12 cellular contexts compared by ENCODE assay signal in the genomic region with DNA sequence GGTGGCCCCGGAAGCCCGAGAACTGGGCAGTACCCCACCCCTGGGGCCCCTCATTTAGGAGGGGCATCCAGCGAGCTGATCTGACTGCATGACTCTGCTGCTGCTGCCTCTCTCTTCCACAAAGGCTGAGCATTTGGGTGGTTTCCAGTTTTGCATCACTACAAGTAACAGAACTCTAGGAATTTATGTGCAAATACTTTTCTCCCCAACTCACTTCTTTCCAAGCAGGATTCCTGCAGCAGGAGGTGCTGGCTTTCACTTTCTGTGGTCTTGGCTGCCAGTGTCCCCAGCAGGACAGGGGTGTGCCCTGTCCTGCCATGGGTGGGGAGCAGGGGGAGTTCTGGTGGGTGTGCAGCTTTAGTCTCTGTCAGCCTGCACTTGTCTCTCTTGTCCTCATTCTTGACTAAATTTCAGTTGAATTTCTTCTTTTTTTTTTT. TPM values are rescaled to one million over a fixed set of nuclear protein-coding genes. Genes with fewer than 3 reads are reported as not detected.
A peak's percentile ranks its signal among the peaks of the same experiment; 100 is the strongest.
DNase-seq lines count a peak whose midpoint lies in the region; ATAC-seq and TF ChIP-seq lines count a peak whose summit lies in the region.
"Had no signal": no experiment of that assay in that cellular context is flagged by ENCODE, and none has a peak within 500 bp of the region (broad histone marks: within the 10 kb centered on the region; RNA-seq: fewer than 3 reads in every experiment).

No MANE protein-coding gene starts in this region.

- no peaks in the 10 kb centered on the region for H4K20me1 ChIP-seq in BLaER1 treated with 17β-estradiol and CSF1 and Interleukin-3, amounts not matched to agents 10 nM and 100 nM
- H4K20me1 ChIP-seq in IMR-90 (ENCODE audit: insufficient read depth, low read length) = no peaks in the 10 kb centered on the region

- H3K56ac ChIP-seq in IMR-90 (ENCODE audit: extremely low read depth, insufficient read depth, low read length) = no peak overlapping the region

- ATAC-seq in IMR-90 (ENCODE audit: low read depth) (peak; percentile 94), natural killer cell (peak; percentile 46 to 65 (median 60)), HG03378 (IDR thresholded peaks at IDR 0.05; ENCODE audit: unreplicated experiment) (no peak), GM21529 (IDR thresholded peaks at IDR 0.05; ENCODE audit: unreplicated experiment) (no peak), HG03571 (IDR thresholded peaks at IDR 0.05; ENCODE audit: unreplicated experiment) (no peak)

- H3K9me3 Mint-ChIP-seq in natural killer cell = no peaks in the 10 kb centered on the region

- peaks cover 92 to 99% (median 98%) of the 10 kb centered on the region in 10 experiments for H3K4me1 ChIP-seq in BLaER1 treated with 17β-estradiol and CSF1 and Interleukin-3, amounts not matched to agents 10 nM and 100 nM
- H3K4me1 ChIP-seq in IMR-90 (ENCODE audit: control insufficient read depth, insufficient read depth, low read length) = peaks cover 4% of the 10 kb centered on the region

- H3K79me1 ChIP-seq in IMR-90 (ENCODE audit: low read depth in 1 of 2, low read length in 2 of 2) = no peaks in the 10 kb centered on the region

- peak overlapping the region; percentile 76 for H2AFZ ChIP-seq in IMR-90 (replicated peaks; ENCODE audit: low read length, poor library complexity)

- H3K27ac Mint-ChIP-seq in natural killer cell = no peak overlapping the region

- H3K27ac ChIP-seq in BLaER1 treated with 17β-estradiol and CSF1 and Interleukin-3, amounts not matched to agents 10 nM and 100 nM = peak overlapping the region in 10 of 11 experiments; percentile 57 to 100 (median 98); a peak in 17 of 22 replicates
- H3K27ac ChIP-seq in IMR-90 (ENCODE audit: insufficient read depth, low read length) = peak overlapping the region; percentile 28; the same call in 1 of the 2 replicates

- H2AK9ac ChIP-seq in IMR-90 (replicated peaks; ENCODE audit: low read depth, low read length, poor library complexity) = peak overlapping the region; percentile 85

- H3K36me3 Mint-ChIP-seq in natural killer cell = no peaks in the 10 kb centered on the region

- H3K9ac ChIP-seq in BLaER1 treated with 17β-estradiol and CSF1 and Interleukin-3, amounts not matched to agents 10 nM and 100 nM = peak overlapping the region in 4 of 11 experiments; percentile 5 to 53 (median 41); a peak in 7 of 22 replicates
- no peak overlapping the region for H3K9ac ChIP-seq in IMR-90 (ENCODE audit: low read depth, low read length)

- H3K9me3 ChIP-seq in BLaER1 treated with 17β-estradiol and CSF1 and Interleukin-3, amounts not matched to agents 10 nM and 100 nM (replicated peaks in 1 of 11) = no peaks in the 10 kb centered on the region
- H3K9me3 ChIP-seq in IMR-90 (ENCODE audit: control insufficient read depth, insufficient read depth, low read length) = no peaks in the 10 kb centered on the region

- no peaks in the 10 kb centered on the region for H3K27me3 Mint-ChIP-seq in natural killer cell (ENCODE audit: low read depth in 2 of 2)

- TF ChIP-seq POLR2A in IMR-90 (IDR thresholded peaks at IDR 0.05; ENCODE audit: low read depth, low read length) = no peak

- peak; percentile 13; the same call in 1 of the 2 replicates for TF ChIP-seq CTCF in IMR-90 (conservative IDR thresholded peaks at IDR 0.05; ENCODE audit: low read depth, low read length)
- TF ChIP-seq CTCF in choroid plexus epithelial cell (conservative IDR thresholded peaks at IDR 0.05; ENCODE audit: low read depth, low read length) = peak; percentile 25
- TF ChIP-seq CTCF in natural killer cell (IDR thresholded peaks at IDR 0.05) = no peak

- no peaks in the 10 kb centered on the region for H3K27me3 ChIP-seq in BLaER1 treated with 17β-estradiol and CSF1 and Interleukin-3, amounts not matched to agents 10 nM and 100 nM
- peaks cover 9% of the 10 kb centered on the region for H3K27me3 ChIP-seq in IMR-90 (ENCODE audit: control insufficient read depth, insufficient read depth, low read length)

- peak overlapping the region; percentile 91; the same call in 1 of the 2 replicates for H3K4ac ChIP-seq in IMR-90 (ENCODE audit: low read depth, low read length)

- no peak overlapping the region; the same call in 1 of the 2 replicates for H4K91ac ChIP-seq in IMR-90 (ENCODE audit: insufficient read depth, low read depth, low read length)

- H3K4me3 ChIP-seq in BLaER1 treated with 17β-estradiol and CSF1 and Interleukin-3, amounts not matched to agents 10 nM and 100 nM = no peak overlapping the region
- H3K4me3 ChIP-seq in IMR-90 (ENCODE audit: insufficient read depth, low read depth, low read length) = no peak overlapping the region
- no peak overlapping the region for H3K4me3 ChIP-seq in choroid plexus epithelial cell (ENCODE audit: low read depth, low read length)

- H3K36me3 ChIP-seq in BLaER1 treated with 17β-estradiol and CSF1 and Interleukin-3, amounts not matched to agents 10 nM and 100 nM = peaks cover 0 to 26% (median 0%) of the 10 kb centered on the region in 11 experiments; a peak in 6 of 22 replicates
- H3K36me3 ChIP-seq in IMR-90 (ENCODE audit: control insufficient read depth, insufficient read depth, low read length) = no peaks in the 10 kb centered on the region

- CTCF ChIA-PET in IMR-90 (lab: Yijun Ruan, JAX) = interaction anchor here (0.6 to 1.1 kb wide), 3 partner anchors 92 to 326 kb away, joined by 3 to 4 read pairs (median 4); no protein-coding TSS in a partner anchor

- H3K18ac ChIP-seq in IMR-90 (ENCODE audit: low read depth, low read length) = no peak overlapping the region

- DNase-seq in IMR-90 = peak; percentile 93
- DNase-seq in choroid plexus epithelial cell (ENCODE audit: low read depth) = peak; percentile 94
- no peak for DNase-seq in natural killer cell
- no peak for DNase-seq in Kasumi-1 (lab: John Stamatoyannopoulos, UW)
- DNase-seq: GDM1, GOT3, NCI-H1105 had no signal

- H4K8ac ChIP-seq in IMR-90 (ENCODE audit: low read depth in 2 of 2, low read length in 2 of 2) = peak overlapping the region; percentile 33 to 89; a peak in 2 of 4 replicates

- peak overlapping the region; percentile 95 for H2BK120ac ChIP-seq in IMR-90 (ENCODE audit: low read depth, low read length)

- H2BK5ac ChIP-seq in IMR-90 (ENCODE audit: low read depth, low read length, poor library complexity, severe bottlenecking) = no peak overlapping the region

- TF ChIP-seq RAD21 in IMR-90 (IDR thresholded peaks at IDR 0.05; ENCODE audit: low read length) = peak; percentile 5; the same call in 1 of the 2 replicates

- WGBS in IMR-90 (ENCODE audit: extremely low coverage in 2 of 2, insufficient read length in 1 of 2), 2 experiments = no CpG with 5 or more reads among the region's 3 CpGs

- H3K9me1 ChIP-seq in IMR-90 (ENCODE audit: insufficient read depth, low read length) = no peaks in the 10 kb centered on the region

- dilution Hi-C loops in IMR-90 (cut with HindIII; ENCODE audit: low sequenced_read_pairs, unreplicated experiment) = no loop called here

- H2BK15ac ChIP-seq in IMR-90 (ENCODE audit: low read depth, low read length) = no peak overlapping the region; the same call in 2 of the 3 replicates

- H3K23ac ChIP-seq in IMR-90 (ENCODE audit: low read depth, low read length) = peak overlapping the region; percentile 77

- peak overlapping the region; percentile 96; the same call in 1 of the 2 replicates for H2BK20ac ChIP-seq in IMR-90 (ENCODE audit: low read depth, low read length)

- intact Hi-C loops in IMR-90 (cut with micrococcal nuclease) = no loop called here
- intact Hi-C loops in natural killer cell (cut with micrococcal nuclease) = no loop called here

- peak overlapping the region; percentile 87; the same call in 1 of the 2 replicates for H2AK5ac ChIP-seq in IMR-90 (ENCODE audit: low read depth, low read length)

- no peak overlapping the region for H4K5ac ChIP-seq in IMR-90 (ENCODE audit: low read depth, low read length)

- H3K4me2 ChIP-seq in BLaER1 treated with 17β-estradiol and CSF1 and Interleukin-3, amounts not matched to agents 10 nM and 100 nM = peak overlapping the region; percentile 73 to 96 (median 88)
- H3K4me2 ChIP-seq in IMR-90 (ENCODE audit: low read depth, low read length) = peak overlapping the region; percentile 41

- in situ Hi-C loops in IMR-90 (cut with MboI; ENCODE audit: low sequenced_read_pairs) = no loop called here

- peaks cover 17 to 27% of the 10 kb centered on the region in 2 donors for H3K4me1 Mint-ChIP-seq in natural killer cell

- no TSS peak for BruUV-seq in IMR-90 (replicated peaks; lab: Mats Ljungman, UMichigan)

- H3K14ac ChIP-seq in IMR-90 (replicated peaks; ENCODE audit: low read depth, low read length) = peak overlapping the region; percentile 89; the same call in 1 of the 2 replicates

- no peak overlapping the region for H3K4me3 Mint-ChIP-seq in natural killer cell

- POLR2A ChIA-PET in IMR-90 (lab: Charles Lee; ENCODE audit: unreplicated experiment) = no interaction called here

TF ChIP-seq in IMR-90, 13 proteins besides CTCF, POLR2A, EP300 and RAD21 (continues in another document):
- TF ChIP-seq ELK1 (IDR thresholded peaks at IDR 0.05; ENCODE audit: borderline replicate concordance, low read depth, low read length) (no peak), BHLHE40 (IDR thresholded peaks at IDR 0.05; ENCODE audit: low read depth, low read length) (no peak), RFX5 (IDR thresholded peaks at IDR 0.05; ENCODE audit: low read depth, low read length) (no peak)

RNA-seq across cellular contexts. Expression of gene UPB1, which starts 21.2 kb away (rescaled TPM):
- total RNA-seq in IMR-90 (2012; rRNA removed) (under 0.01 TPM in 2 replicates), natural killer cell (1 to 10 TPM in 1 of 3 donors, under 1 TPM in 2; 0.33 to 1.6 (median 0.50) TPM)
- polyA plus RNA-seq in IMR-90 (2012; rRNA removed) = 0.02 and 0.03 TPM in 2 replicates
- polyA plus RNA-seq in IMR-90 (2012; cell fraction: cytosol; rRNA removed) = 0.04 TPM in 1 of 2 replicates, not detected in the other
- polyA plus RNA-seq in IMR-90 (2012; cell fraction: nucleus; rRNA removed; ENCODE audit: low replicate concordance) = 0.34 and 0.37 TPM in 2 replicates
- polyA plus RNA-seq: keratinocyte had no signal

RNA-seq across cellular contexts. Expression of gene GUCD1, which starts 38.6 kb away (rescaled TPM):
- 115 and 143 TPM in 2 replicates for total RNA-seq in IMR-90 (2012; rRNA removed)
- 97.6 and 114 TPM in 2 replicates for polyA plus RNA-seq in IMR-90 (2012; rRNA removed)
- 84.8 and 104 TPM in 2 replicates for polyA plus RNA-seq in IMR-90 (2012; cell fraction: cytosol; rRNA removed)
- polyA plus RNA-seq in IMR-90 (2012; cell fraction: nucleus; rRNA removed; ENCODE audit: low replicate concordance) = 45.4 and 104 TPM in 2 replicates
- total RNA-seq in natural killer cell = 100 to 1,000 TPM in 1 of 3 donors, 10 to 100 TPM in 2; 76.9 to 102 (median 94.9) TPM

RNA-seq across cellular contexts. Expression of gene SNRPD3, which starts 39.5 kb away (rescaled TPM):
- total RNA-seq in IMR-90 (2012; rRNA removed) = 158 and 177 TPM in 2 replicates
- polyA plus RNA-seq in IMR-90 (2012; rRNA removed) = 222 and 283 TPM in 2 replicates
- 148 and 255 TPM in 2 replicates for polyA plus RNA-seq in IMR-90 (2012; cell fraction: cytosol; rRNA removed)
- polyA plus RNA-seq in IMR-90 (2012; cell fraction: nucleus; rRNA removed; ENCODE audit: low replicate concordance) = 57.9 and 153 TPM in 2 replicates
- 10 to 100 TPM; 40.9 to 44.6 (median 44.0) TPM for total RNA-seq in natural killer cell

Comparison
In these comparisons a context has a peak if more than half of its experiments do, and no peak if none do; other contexts are left out.
1. ATAC-seq: peak in IMR-90 (single experiment) and natural killer cell (3 of 3); none in HG03378 (single experiment), GM21529 (single experiment) and HG03571 (single experiment).
2. DNase-seq: peak in IMR-90 (single experiment) and choroid plexus epithelial cell (single experiment); none in natural killer cell (single experiment) and Kasumi-1 (0 of 2).